ENCODE assay signal across 8 cellular contexts in genomic region chr1:29230553-29231378, GRCh38. TPM values are rescaled to one million over a fixed set of nuclear protein-coding genes. Genes with fewer than 3 reads are reported as not detected.
A peak's percentile ranks its signal among the peaks of the same experiment; 100 is the strongest.
DNase-seq lines count a peak whose midpoint lies in the region; ATAC-seq and TF ChIP-seq lines count a peak whose summit lies in the region.

MECR (minus strand) TSS chr1:29230934; CDS start chr1:29230906, 28 bp downstream.

- H3K4me3 ChIP-seq in epithelial cell of proximal tubule (ENCODE audit: low read depth, low read length): peak within 1 kb of the TSS; percentile 91
- peak within 1 kb of the TSS; percentile 88 to 90 for H3K4me3 ChIP-seq in mucosa of rectum (ENCODE audit: low read length in 2 of 2)

- no peaks in the 10 kb centered on the region for H3K36me3 ChIP-seq in mucosa of rectum (ENCODE audit: control insufficient read depth in 2 of 2, insufficient read depth in 2 of 2, low read length in 2 of 2)

- no peak for TF ChIP-seq CTCF in epithelial cell of proximal tubule (conservative IDR thresholded peaks at IDR 0.05; ENCODE audit: low read depth, low read length)

- H3K27me3 ChIP-seq in mucosa of rectum (ENCODE audit: control insufficient read depth in 2 of 2, insufficient read depth in 2 of 2, low read length in 2 of 2): peaks cover 2 to 4% of the 10 kb centered on the region in 2 donors

- no peaks in the 10 kb centered on the region for H3K9me3 ChIP-seq in mucosa of rectum (ENCODE audit: control insufficient read depth in 2 of 2, low read length in 2 of 2)

- H3K9ac ChIP-seq in mucosa of rectum (ENCODE audit: low read depth in 1 of 2, low read length in 2 of 2): peak within 1 kb of the TSS; percentile 81 to 88

- peak within 1 kb of the TSS; percentile 44 to 62 for H3K27ac ChIP-seq in mucosa of rectum (ENCODE audit: low read depth in 2 of 2, low read length in 2 of 2)

- DNase-seq in DMS 273 treated with DMSO at 0.1 percent for 48 hours (lab: John Stamatoyannopoulos, UW) (peak; percentile 83), HuH-7 (ENCODE audit: low spot score) (peak; percentile 92), OCI-M1 (lab: John Stamatoyannopoulos, UW) (peak; percentile 95), activated T-cell treated with anti-CD3 and anti-CD28 coated beads for 48 hours (ENCODE audit: low read depth) (peak; percentile 96), epithelial cell of proximal tubule (ENCODE audit: low read depth) (no peak)
- DNase-seq in stimulated activated CD8-positive, alpha-beta memory T cell treated with anti-CD3 and anti-CD28 coated beads, Interleukin-4, amount 100 ng/mL, for 48 hours: peak; percentile 99

- H3K4me1 ChIP-seq in mucosa of rectum (ENCODE audit: control insufficient read depth in 2 of 2, insufficient read depth in 2 of 2, low read length in 2 of 2): peaks cover 11 to 12% of the 10 kb centered on the region in 2 donors

- ATAC-seq in GM21423 (IDR thresholded peaks at IDR 0.05; ENCODE audit: unreplicated experiment): peak; percentile 94

RNA-seq across cellular contexts. Expression of gene MECR, which starts in this region (rescaled TPM):
- 19.7 and 38.8 TPM in 2 replicates for total RNA-seq in epithelial cell of proximal tubule
